In the genomic region with DNA sequence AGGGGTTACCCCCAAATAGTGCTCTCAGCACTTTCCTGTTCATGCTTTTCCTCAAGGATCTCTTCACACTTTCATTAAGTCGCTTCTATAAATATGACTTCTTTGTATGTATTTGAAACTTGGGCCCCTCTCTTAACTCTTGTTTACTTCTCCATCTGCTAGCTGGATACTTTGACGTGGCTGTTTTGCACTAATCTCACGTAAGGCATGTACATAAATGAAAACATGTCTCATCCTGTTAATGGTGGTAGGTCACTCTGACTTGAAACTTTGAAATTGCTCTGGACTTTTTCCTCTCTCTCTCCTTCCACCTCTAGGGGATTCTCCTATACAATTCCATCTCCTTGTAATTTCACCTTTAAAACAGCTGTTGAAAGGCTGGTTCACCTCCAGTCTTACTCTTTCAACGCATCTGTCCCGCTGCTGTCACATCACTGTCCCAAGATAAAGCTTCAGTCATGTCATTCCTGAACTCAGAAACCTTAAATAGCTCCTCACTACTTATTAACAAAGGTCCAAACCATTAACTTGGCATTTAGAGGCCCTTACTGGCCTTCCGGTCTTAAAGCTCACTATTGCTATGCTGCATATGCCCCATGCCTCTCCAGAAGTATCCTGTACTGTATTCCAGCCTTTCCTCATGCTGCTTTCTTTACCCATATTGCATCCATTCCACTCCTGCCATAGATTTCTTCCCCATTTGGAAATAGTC, we compare ENCODE assay signal across 8 cellular contexts. TPM values are rescaled to one million over a fixed set of nuclear protein-coding genes. Genes with fewer than 3 reads are reported as not detected.
A peak's percentile ranks its signal among the peaks of the same experiment; 100 is the strongest.
DNase-seq lines count a peak whose midpoint lies in the region; ATAC-seq and TF ChIP-seq lines count a peak whose summit lies in the region.

No MANE protein-coding gene starts in this region.

- H3K4me2 ChIP-seq in mammary epithelial cell (ENCODE audit: insufficient read depth, low read depth, low read length) = peak overlapping the region; percentile 88

- 16% methylated on average over 6 of the region's 6 CpGs for WGBS in mammary epithelial cell (ENCODE audit: low coverage, missing lambda C conversion rate)

- no peaks in the 10 kb centered on the region for H3K27me3 ChIP-seq in A673 (replicated peaks; ENCODE audit: insufficient read depth, low read depth, low read length, poor library complexity)
- no peaks in the 10 kb centered on the region for H3K27me3 ChIP-seq in HUES6 (ENCODE audit: control insufficient read depth, insufficient read depth, low read length)
- no peaks in the 10 kb centered on the region for H3K27me3 ChIP-seq in mammary epithelial cell (ENCODE audit: insufficient read depth, low read length)
- no peaks in the 10 kb centered on the region for H3K27me3 ChIP-seq in mononuclear cell (ENCODE audit: insufficient read depth, low read length)

- no TSS peak for BruUV-seq in A673 (replicated peaks; lab: Mats Ljungman, UMichigan)
- BruUV-seq in mammary epithelial cell (replicated peaks; lab: Mats Ljungman, UMichigan) = no TSS peak

- H3K79me2 ChIP-seq in mammary epithelial cell (ENCODE audit: insufficient read depth, low read length) = peaks cover 49% of the 10 kb centered on the region

- dilution Hi-C loops in mammary epithelial cell (cut with HindIII; ENCODE audit: low sequenced_read_pairs) = loop anchor here (5.0 kb wide), 1 partner anchor 54 kb away; no protein-coding TSS in a partner anchor

- no peaks in the 10 kb centered on the region for H4K20me1 ChIP-seq in mammary epithelial cell (ENCODE audit: insufficient read depth, low read length)

- DNase-seq in A673 (ENCODE audit: low spot score) = no peak
- peak; percentile 64 for DNase-seq in mammary epithelial cell
- DNase-seq in GM10248 (ENCODE audit: extremely low spot score) = no peak
- DNase-seq in ureter (ENCODE audit: low spot score) = no peak
- no peak for DNase-seq in DMS153 (lab: John Stamatoyannopoulos, UW)

- peaks cover 22% of the 10 kb centered on the region for H3K4me1 ChIP-seq in A673 (ENCODE audit: insufficient read depth, low read length, poor library complexity, severe bottlenecking)
- H3K4me1 ChIP-seq in HUES6 (ENCODE audit: control insufficient read depth, insufficient read depth, low read length) = peaks cover 20% of the 10 kb centered on the region; the same call in 1 of the 2 replicates
- H3K4me1 ChIP-seq in mammary epithelial cell (ENCODE audit: insufficient read depth, low read length) = peaks cover 19% of the 10 kb centered on the region
- peaks cover 40% of the 10 kb centered on the region for H3K4me1 ChIP-seq in mononuclear cell (ENCODE audit: insufficient read depth, low read length)

- H2AFZ ChIP-seq in mammary epithelial cell (ENCODE audit: low read depth, low read length) = peak overlapping the region; percentile 94

- peak overlapping the region; percentile 90 for H3K9ac ChIP-seq in HUES6 (ENCODE audit: low read length)
- peak overlapping the region; percentile 99 for H3K9ac ChIP-seq in mammary epithelial cell (ENCODE audit: insufficient read depth, low read length)

- CTCF ChIA-PET in A673 (lab: Charles Lee) = interaction anchor here (0.7 to 0.8 kb wide), 2 partner anchors 14 to 49 kb away, joined by 3 to 4 read pairs; no protein-coding TSS in a partner anchor
- CTCF ChIA-PET in mammary epithelial cell (lab: Charles Lee; ENCODE audit: low non-redundant PET) = interaction anchor here (0.6 kb wide), 1 partner anchor 203 kb away, joined by 3 read pairs; no protein-coding TSS in a partner anchor
- CTCF ChIA-PET in GM10248 (lab: Yijun Ruan, JAX) = interaction anchor here (0.7 to 4.8 kb wide), 10 partner anchors 9 to 383 kb away, joined by 3 to 28 read pairs (median 3); no protein-coding TSS in a partner anchor

- TF ChIP-seq CTCF in A673 (conservative IDR thresholded peaks at IDR 0.05; ENCODE audit: low read depth, low read length) (no peak), mammary epithelial cell (conservative IDR thresholded peaks at IDR 0.05 in 1 of 2, IDR thresholded peaks at IDR 0.05 in 1 of 2; ENCODE audit: extremely low read depth in 1 of 2, insufficient read depth in 1 of 2, low read depth in 1 of 2, low read length in 2 of 2) (no peak), GM10248 (IDR thresholded peaks at IDR 0.05; ENCODE audit: control extremely low read depth, extremely low read depth, low read depth, missing control alignments) (no peak)

- POLR2A ChIA-PET in A673 (lab: Charles Lee; ENCODE audit: low non-redundant PET) = interaction anchor here (0.5 to 0.6 kb wide), 2 partner anchors 45 to 925 kb away, joined by 5 to 8 read pairs; no protein-coding TSS in a partner anchor
- POLR2A ChIA-PET in GM10248 (lab: Yijun Ruan, JAX) = interaction anchor here (0.6 to 0.9 kb wide), 2 partner anchors 22 to 145 kb away, joined by 3 to 6 read pairs; no protein-coding TSS in a partner anchor

- H3K9me3 ChIP-seq in A673 (ENCODE audit: low read depth, low read length, poor library complexity, severe bottlenecking) (no peaks in the 10 kb centered on the region), HUES6 (ENCODE audit: control insufficient read depth, insufficient read depth, low read depth, low read length) (no peaks in the 10 kb centered on the region), mammary epithelial cell (replicated peaks; ENCODE audit: insufficient read depth, low read length) (no peaks in the 10 kb centered on the region), mononuclear cell (ENCODE audit: low read depth, low read length) (no peaks in the 10 kb centered on the region)

- in situ Hi-C loops in mammary epithelial cell (cut with MboI; ENCODE audit: low sequenced_read_pairs in 2 of 2) = no loop called here

- H3K36me3 ChIP-seq in A673 (ENCODE audit: insufficient read depth, low read length, poor library complexity, severe bottlenecking) = no peaks in the 10 kb centered on the region
- peaks cover 12% of the 10 kb centered on the region for H3K36me3 ChIP-seq in HUES6 (ENCODE audit: control insufficient read depth, insufficient read depth, low read length)
- no peaks in the 10 kb centered on the region for H3K36me3 ChIP-seq in mammary epithelial cell (ENCODE audit: insufficient read depth, low read length)

- H3K27ac ChIP-seq in A673 (ENCODE audit: low read depth, low read length, poor library complexity, severe bottlenecking) (peak overlapping the region; percentile 99), HUES6 (ENCODE audit: low read depth, low read length) (no peak overlapping the region), mammary epithelial cell (ENCODE audit: insufficient read depth, low read depth, low read length) (peak overlapping the region; percentile 93)

- ATAC-seq in HG02642 (IDR thresholded peaks at IDR 0.05; ENCODE audit: poor library complexity, unreplicated experiment) = no peak

- H3K4me3 ChIP-seq in A673 (ENCODE audit: low read depth, low read length, poor library complexity, severe bottlenecking) = peak overlapping the region; percentile 85
- H3K4me3 ChIP-seq in HUES6 (ENCODE audit: low read depth, low read length) = peak overlapping the region; percentile 73
- H3K4me3 ChIP-seq in mammary epithelial cell (replicated peaks in 1 of 3; ENCODE audit: insufficient read depth in 1 of 3, low read depth in 2 of 3, low read length in 3 of 3) = peak overlapping the region; percentile 68 to 88 (median 79)
- peak overlapping the region; percentile 76 for H3K4me3 ChIP-seq in mononuclear cell (ENCODE audit: low read length)

- intact Hi-C loops in A673 (cut with micrococcal nuclease; ENCODE audit: unreplicated experiment) = no loop called here
- intact Hi-C loops in mammary epithelial cell (cut with micrococcal nuclease) = no loop called here

RNA-seq across cellular contexts. Expression of a gene that starts 1.2 kb away (rescaled TPM):
- total RNA-seq in A673 (2021) (51.7 and 55.6 TPM in 2 replicates), mammary epithelial cell (10 to 100 TPM; 38.0 to 49.2 TPM), mononuclear cell (102 TPM), ureter (34.1 TPM)
- polyA plus RNA-seq in mammary epithelial cell = 10.8 TPM
- 49.5 TPM for polyA minus RNA-seq in mammary epithelial cell

RNA-seq across cellular contexts. Expression of a gene that starts 46.5 kb away (rescaled TPM):
- total RNA-seq in A673 (2021) = 4.3 and 4.9 TPM in 2 replicates
- total RNA-seq in mammary epithelial cell = 100 to 1,000 TPM in 1 of 2 donors, 10 to 100 TPM in 1; 65.7 to 125 TPM
- 138 TPM for polyA plus RNA-seq in mammary epithelial cell
- 297 TPM for polyA minus RNA-seq in mammary epithelial cell
- 57.1 TPM for total RNA-seq in mononuclear cell
- total RNA-seq in ureter = 51.6 TPM
